ENCODE assay signal across 15 cellular contexts in the genomic region with DNA sequence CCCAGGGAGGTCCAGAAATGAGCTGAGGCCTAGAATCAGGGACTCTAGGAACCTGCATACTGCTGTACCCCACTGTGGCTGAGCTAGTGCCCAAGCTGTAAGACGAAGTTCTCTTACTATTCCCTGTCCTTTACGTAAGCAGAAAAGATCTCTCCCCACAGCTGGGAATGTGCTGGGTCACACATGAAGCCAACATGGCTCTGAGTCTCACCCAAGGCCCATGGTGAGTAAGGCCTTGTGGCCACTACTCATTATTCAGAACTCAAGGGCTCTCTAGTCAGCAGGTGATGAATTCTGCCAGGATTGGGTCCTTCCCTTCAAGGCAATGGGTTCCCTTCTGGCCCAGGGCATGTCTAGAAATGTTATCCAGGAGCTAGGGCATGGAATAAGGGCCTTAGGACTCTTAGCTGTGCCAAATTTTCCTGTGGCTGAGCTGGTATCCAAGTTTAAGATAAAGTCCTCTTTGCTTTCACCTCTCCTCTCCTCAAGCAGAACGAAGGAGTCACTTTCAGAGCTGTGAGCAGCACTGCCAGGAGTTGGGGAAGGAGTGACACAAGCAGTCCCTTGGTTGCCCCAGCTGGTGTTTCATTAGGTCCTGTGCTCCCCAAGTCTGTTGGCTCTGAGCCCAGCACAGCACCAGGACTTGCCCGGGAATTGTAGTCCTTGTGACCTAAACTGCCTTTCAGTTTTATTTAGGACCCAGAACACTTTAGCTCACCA.
"Had no signal": no experiment of that assay in that cellular context is flagged by ENCODE, and none has a peak within 500 bp of the region (broad histone marks: within the 10 kb centered on the region; RNA-seq: fewer than 3 reads in every experiment).

No MANE protein-coding gene starts in this region.

- H3K27ac ChIP-seq: brain microvascular endothelial cell, heart right ventricle, suprapubic skin had no signal

- H3K27me3 Mint-ChIP-seq: activated CD4-positive, alpha-beta T cell treated with anti-CD3 and anti-CD28 coated beads, Interleukin-2, amount 10 ng/mL, durations not matched to agents 7 days and 5 days; activated T-cell treated with anti-CD3 and anti-CD28 coated beads, Interleukin-2, amount 50 U/mL, for 24 hours; stimulated activated naive CD8-positive, alpha-beta T cell treated with anti-CD3 and anti-CD28 coated beads, Interleukin-15, amount 100 ng/mL, for 72 hours; type B pancreatic cell had no signal

- H3K4me1 Mint-ChIP-seq: activated CD4-positive, alpha-beta T cell treated with anti-CD3 and anti-CD28 coated beads, Interleukin-2, amount 10 ng/mL, durations not matched to agents 7 days and 5 days; natural killer cell; stimulated activated naive CD8-positive, alpha-beta T cell treated with anti-CD3 and anti-CD28 coated beads, Interleukin-15, amount 100 ng/mL, for 72 hours had no signal

- ATAC-seq: activated CD4-positive, CD25-positive, alpha-beta regulatory T cell treated with anti-CD3 and anti-CD28 coated beads, Interleukin-2, amount 50 U/mL, for 24 hours; activated CD8-positive, alpha-beta T cell treated with anti-CD3 and anti-CD28 coated beads, Interleukin-2, amount 10 ng/mL, durations not matched to agents 7 days and 5 days; natural killer cell; stimulated activated naive CD8-positive, alpha-beta T cell treated with anti-CD3 and anti-CD28 coated beads, Interleukin-15, amount 100 ng/mL, for 72 hours had no signal

- H3K27ac Mint-ChIP-seq: activated CD4-positive, alpha-beta T cell treated with anti-CD3 and anti-CD28 coated beads, Interleukin-2, amount 10 ng/mL, durations not matched to agents 7 days and 5 days; activated CD8-positive, alpha-beta T cell treated with anti-CD3 and anti-CD28 coated beads, Interleukin-2, amount 10 ng/mL, durations not matched to agents 7 days and 5 days; activated T-cell treated with anti-CD3 and anti-CD28 coated beads, Interleukin-2, amount 50 U/mL, for 24 hours; activated T-helper 2 cell treated with anti-CD3 and anti-CD28 coated beads, Interferon-gamma antibody, Interleukin-2, Interleukin-4, amounts not matched to agents 10 μg/mL and 5 μg/mL and 100 μg/mL, durations not matched to agents 14 hours and 24 hours and 36 hours; natural killer cell; stimulated activated naive CD8-positive, alpha-beta T cell treated with anti-CD3 and anti-CD28 coated beads, Interleukin-15, amount 100 ng/mL, for 72 hours; type B pancreatic cell had no signal

- H3K4me3 ChIP-seq: heart right ventricle, suprapubic skin had no signal

- H3K27me3 ChIP-seq: brain microvascular endothelial cell, heart right ventricle, suprapubic skin had no signal

- H3K36me3 Mint-ChIP-seq: type B pancreatic cell had no signal

- H3K36me3 ChIP-seq: brain microvascular endothelial cell, heart right ventricle, suprapubic skin had no signal

- H3K4me3 Mint-ChIP-seq: activated CD4-positive, alpha-beta T cell treated with anti-CD3 and anti-CD28 coated beads, Interleukin-2, amount 10 ng/mL, durations not matched to agents 7 days and 5 days; activated CD8-positive, alpha-beta T cell treated with anti-CD3 and anti-CD28 coated beads, Interleukin-2, amount 10 ng/mL, durations not matched to agents 7 days and 5 days; activated T-cell treated with anti-CD3 and anti-CD28 coated beads, Interleukin-2, amount 50 U/mL, for 24 hours; natural killer cell; stimulated activated naive CD8-positive, alpha-beta T cell treated with anti-CD3 and anti-CD28 coated beads, Interleukin-15, amount 100 ng/mL, for 72 hours; type B pancreatic cell had no signal

- H3K9me3 Mint-ChIP-seq: activated CD4-positive, alpha-beta T cell treated with anti-CD3 and anti-CD28 coated beads, Interleukin-2, amount 10 ng/mL, durations not matched to agents 7 days and 5 days had no signal

- H3K4me1 ChIP-seq: suprapubic skin had no signal

- DNase-seq: activated CD4-positive, alpha-beta T cell treated with anti-CD3 and anti-CD28 coated beads, Interleukin-2, amount 10 ng/mL, durations not matched to agents 7 days and 5 days; activated CD8-positive, alpha-beta T cell treated with anti-CD3 and anti-CD28 coated beads, Interleukin-2, amount 10 ng/mL, durations not matched to agents 7 days and 5 days; activated naive CD4-positive, alpha-beta T cell treated with Interleukin-2 at 50 U/mL for 16 hours; activated T-cell treated with anti-CD3 and anti-CD28 coated beads, Interleukin-2, amount 50 U/mL, for 24 hours; brain microvascular endothelial cell; cortex of kidney; heart right ventricle; natural killer cell; stimulated activated CD4-positive, alpha-beta T cell treated with anti-CD3 and anti-CD28 coated beads, Interleukin-2, amount 100 ng/mL, for 24 hours; stimulated activated naive CD8-positive, alpha-beta T cell treated with anti-CD3 and anti-CD28 coated beads, Interleukin-15, amount 100 ng/mL, for 72 hours; T1000 had no signal
